Comparison of ENCODE assay signal across 10 cellular contexts in genomic region chr4:76200771-76201224, GRCh38. TPM values are rescaled to one million over a fixed set of nuclear protein-coding genes. Genes with fewer than 3 reads are reported as not detected.
A peak's percentile ranks its signal among the peaks of the same experiment; 100 is the strongest.
DNase-seq lines count a peak whose midpoint lies in the region; ATAC-seq, FAIRE-seq and TF ChIP-seq lines count a peak whose summit lies in the region.
"Had no signal": no experiment of that assay in that cellular context is flagged by ENCODE, and none has a peak within 500 bp of the region (broad histone marks: within the 10 kb centered on the region; RNA-seq: fewer than 3 reads in every experiment).

No MANE protein-coding gene starts in this region.

- no peak for ATAC-seq in HG02840 (IDR thresholded peaks at IDR 0.05; ENCODE audit: low FRiP score, unreplicated experiment)
- no peak for ATAC-seq in GM19324 (IDR thresholded peaks at IDR 0.05; ENCODE audit: low FRiP score, unreplicated experiment)

- DNase-seq in COLO668 (lab: John Stamatoyannopoulos, UW; ENCODE audit: unreplicated experiment) (peak; percentile 92), NCI-H1092 (lab: John Stamatoyannopoulos, UW) (peak; percentile 56), myocyte (ENCODE audit: low read depth) (peak; percentile 89), D721Med (ENCODE audit: insufficient read length, low spot score) (no peak)
- DNase-seq in activated effector memory CD4-positive, alpha-beta T cell treated with Interleukin-2 at 50 U/mL for 16 hours = no peak
- DNase-seq: activated gamma-delta T cell had no signal

- no peaks in the 10 kb centered on the region for H3K9me3 Mint-ChIP-seq in activated naive CD8-positive, alpha-beta T cell (ENCODE audit: low read depth)
- H3K9me3 Mint-ChIP-seq: IgD-negative memory B cell had no signal

- TF ChIP-seq CTCF in D721Med (IDR thresholded peaks at IDR 0.05; ENCODE audit: insufficient read depth, missing control alignments) = no peak

- FAIRE-seq in D721Med (lab: Jason Lieb, UNC) = no peak

- peak overlapping the region; percentile 2 for H3K27ac Mint-ChIP-seq in activated naive CD8-positive, alpha-beta T cell

- peaks cover 4% of the 10 kb centered on the region for H3K36me3 Mint-ChIP-seq in activated naive CD8-positive, alpha-beta T cell
- H3K36me3 Mint-ChIP-seq: IgD-negative memory B cell had no signal

- H3K27me3 Mint-ChIP-seq in activated naive CD8-positive, alpha-beta T cell = no peaks in the 10 kb centered on the region
- H3K27me3 Mint-ChIP-seq: IgD-negative memory B cell had no signal

- H3K4me3 Mint-ChIP-seq in activated naive CD8-positive, alpha-beta T cell = no peak overlapping the region

- peaks cover 57% of the 10 kb centered on the region for H3K4me1 Mint-ChIP-seq in activated naive CD8-positive, alpha-beta T cell (ENCODE audit: low read depth)

RNA-seq across cellular contexts. Expression of gene SCARB2, which starts 12.8 kb away (rescaled TPM):
- 208 and 216 TPM in 2 replicates for total RNA-seq in myocyte
- 140 TPM for polyA plus RNA-seq in myocyte (2012)

RNA-seq across cellular contexts. Expression of gene FAM47E, which starts 50.7 kb away (rescaled TPM):
- total RNA-seq in myocyte = 0.13 and 0.21 TPM in 2 replicates
- 0.28 TPM for polyA plus RNA-seq in myocyte (2012)
- polyA plus RNA-seq: IgD-negative memory B cell had no signal

RNA-seq across cellular contexts. Expression of gene NUP54, which starts 52.6 kb away (rescaled TPM):
- 19.4 and 20.8 TPM in 2 replicates for total RNA-seq in myocyte
- polyA plus RNA-seq in myocyte (2012) = 9.7 TPM

Comparison
In these comparisons a context has a peak if more than half of its experiments do, and no peak if none do; other contexts are left out.
1. DNase-seq: peak in COLO668 (single experiment), NCI-H1092 (single experiment) and myocyte (single experiment); none in activated effector memory CD4-positive, alpha-beta T cell treated with Interleukin-2 at 50 U/mL for 16 hours (single experiment) and D721Med (single experiment).